23 cellular contexts compared by ENCODE assay signal in the genomic region with DNA sequence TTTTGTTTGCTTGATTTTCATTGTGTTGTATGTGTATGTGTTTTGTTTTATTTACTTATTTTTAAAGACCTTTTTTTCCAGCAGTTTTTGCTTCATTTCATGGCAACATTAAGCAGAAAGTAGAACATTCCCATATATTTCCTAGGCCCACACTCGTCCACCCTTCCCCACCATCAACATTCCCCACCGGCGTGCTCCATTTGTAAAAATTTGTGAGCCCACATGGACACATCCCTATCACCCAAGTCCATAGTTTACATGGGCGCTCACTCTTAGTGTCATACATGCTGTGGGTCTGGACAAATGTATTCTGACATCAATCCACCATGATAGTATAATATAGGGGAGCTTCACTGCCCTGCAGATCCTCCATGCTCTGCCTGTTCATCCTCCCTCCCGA.
"Had no signal": no experiment of that assay in that cellular context is flagged by ENCODE, and none has a peak within 500 bp of the region (broad histone marks: within the 10 kb centered on the region; RNA-seq: fewer than 3 reads in every experiment).

No MANE protein-coding gene starts in this region.

- DNase-seq: dermis blood vessel endothelial cell; dorsolateral prefrontal cortex; effector CD4-positive, alpha-beta T cell; effector memory CD4-positive, alpha-beta T cell; esophagus squamous epithelium; foreskin fibroblast; foreskin melanocyte; gastrocnemius medialis; glutamatergic neuron; heart right ventricle; hippocampal formation; left cardiac atrium; left lung; left ventricle myocardium superior; lower lobe of right lung; mesenchymal stem cell; mucosa of descending colon had no signal

- H3K9me3 ChIP-seq: esophagus squamous epithelium, gastrocnemius medialis, heart right ventricle, left lung, lower lobe of right lung, mucosa of descending colon had no signal

- FAIRE-seq: colon, endothelial cell of umbilical vein, islet of Langerhans, keratinocyte had no signal

- H3K27ac ChIP-seq: coronary artery, dorsolateral prefrontal cortex, esophagus squamous epithelium, gastrocnemius medialis, heart right ventricle, left lung, lower lobe of right lung had no signal

- H3K4me3 Mint-ChIP-seq: mesothelial cell of epicardium had no signal

- H3K9me3 Mint-ChIP-seq: mesothelial cell of epicardium had no signal

- H3K27me3 ChIP-seq: dorsolateral prefrontal cortex, esophagus squamous epithelium, gastrocnemius medialis, left lung had no signal

- H3K27ac Mint-ChIP-seq: mesothelial cell of epicardium had no signal

- H3K4me1 ChIP-seq: gastrocnemius medialis, left lung had no signal

- H3K4me3 ChIP-seq: coronary artery, dorsolateral prefrontal cortex, esophagus squamous epithelium, gastrocnemius medialis, heart right ventricle, left lung, lower lobe of right lung, mucosa of descending colon had no signal

- H3K36me3 ChIP-seq: esophagus squamous epithelium, gastrocnemius medialis, heart right ventricle, left lung, lower lobe of right lung had no signal
